In the genomic region with DNA sequence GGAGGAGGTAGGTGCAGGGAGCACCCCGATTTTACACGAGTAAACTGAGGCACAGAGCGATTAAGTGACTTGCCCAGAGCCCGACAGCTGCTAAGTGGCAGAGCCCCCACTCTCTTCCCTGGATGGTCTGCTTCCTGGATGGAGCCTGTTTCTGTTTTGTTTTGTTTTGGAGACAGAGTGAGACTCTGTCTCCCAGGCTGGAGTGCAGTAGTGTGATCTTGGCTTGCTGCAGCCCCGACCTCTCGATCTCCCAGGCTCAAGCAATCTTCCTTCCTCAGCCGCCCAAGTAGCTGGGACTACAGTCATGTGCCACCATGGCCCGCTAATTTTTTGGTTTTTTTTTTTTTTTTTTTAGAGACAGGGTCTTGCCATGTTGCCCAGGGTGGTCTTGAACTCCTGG, we compare ENCODE assay signal across 2 cellular contexts.
TF ChIP-seq lines count a peak whose summit lies in the region.

No MANE protein-coding gene starts in this region.

TF ChIP-seq in liver, 16 proteins besides CTCF, POLR2A, EP300 and RAD21:
- TF ChIP-seq NR2F2 (IDR thresholded peaks at IDR 0.05): peak; percentile 31
- TF ChIP-seq, protein P1, sequence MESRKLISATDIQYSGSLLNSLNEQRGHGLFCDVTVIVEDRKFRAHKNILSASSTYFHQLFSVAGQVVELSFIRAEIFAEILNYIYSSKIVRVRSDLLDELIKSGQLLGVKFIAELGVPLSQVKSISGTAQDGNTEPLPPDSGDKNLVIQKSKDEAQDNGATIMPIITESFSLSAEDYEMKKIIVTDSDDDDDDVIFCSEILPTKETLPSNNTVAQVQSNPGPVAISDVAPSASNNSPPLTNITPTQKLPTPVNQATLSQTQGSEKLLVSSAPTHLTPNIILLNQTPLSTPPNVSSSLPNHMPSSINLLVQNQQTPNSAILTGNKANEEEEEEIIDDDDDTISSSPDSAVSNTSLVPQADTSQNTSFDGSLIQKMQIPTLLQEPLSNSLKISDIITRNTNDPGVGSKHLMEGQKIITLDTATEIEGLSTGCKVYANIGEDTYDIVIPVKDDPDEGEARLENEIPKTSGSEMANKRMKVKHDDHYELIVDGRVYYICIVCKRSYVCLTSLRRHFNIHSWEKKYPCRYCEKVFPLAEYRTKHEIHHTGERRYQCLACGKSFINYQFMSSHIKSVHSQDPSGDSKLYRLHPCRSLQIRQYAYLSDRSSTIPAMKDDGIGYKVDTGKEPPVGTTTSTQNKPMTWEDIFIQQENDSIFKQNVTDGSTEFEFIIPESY (IDR thresholded peaks at IDR 0.05): no peak
- TF ChIP-seq GABPA (IDR thresholded peaks at IDR 0.05 in 1 of 2, conservative IDR thresholded peaks at IDR 0.05 in 1 of 2): no peak
TF ChIP-seq in liver: peak in this region for 1.

TF ChIP-seq in HepG2, 621 proteins besides CTCF, POLR2A, EP300 and RAD21:
- TF ChIP-seq YEATS4 (CRISPR knock-in tag; IDR thresholded peaks at IDR 0.05; ENCODE audit: borderline replicate concordance) (no peak), U2AF2 (IDR thresholded peaks at IDR 0.05; ENCODE audit: low read depth, low read length) (no peak), ZNF510 (CRISPR knock-in tag; IDR thresholded peaks at IDR 0.05; ENCODE audit: low read depth) (no peak), ZNF878 (CRISPR knock-in tag; IDR thresholded peaks at IDR 0.05) (no peak), ZNF776 (CRISPR knock-in tag; IDR thresholded peaks at IDR 0.05) (no peak)
